ENCODE assay signal across 5 cellular contexts in the genomic region with DNA sequence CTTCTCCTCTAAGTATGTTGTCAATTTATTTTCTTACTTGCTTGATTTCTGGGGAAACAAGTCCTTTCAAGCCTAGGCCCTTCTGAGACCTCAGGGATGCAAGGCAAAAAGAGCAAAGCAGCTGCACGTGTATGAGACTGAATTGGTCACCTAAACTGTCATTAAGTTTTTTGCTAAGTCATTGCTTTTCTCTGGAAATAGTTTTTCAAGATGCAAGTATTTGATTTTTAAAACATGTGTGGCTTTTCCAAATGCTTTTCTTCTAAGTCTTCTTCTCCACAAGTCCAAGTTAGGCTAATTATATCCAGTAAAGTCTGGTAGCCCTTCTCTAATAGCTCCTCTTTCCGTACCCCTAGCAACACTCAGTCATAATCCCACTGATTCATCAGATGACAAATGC.
DNase-seq lines count a peak whose midpoint lies in the region; ATAC-seq, FAIRE-seq and TF ChIP-seq lines count a peak whose summit lies in the region.
"Not testable (repeated sequence)": the region's sequence is repeated elsewhere in the genome, so short reads cannot be mapped to it uniquely, and the experiment has no call there.

No MANE protein-coding gene starts in this region.

- not testable (repeated sequence) for FAIRE-seq in A549 (lab: Jason Lieb, UNC); K562 (lab: Jason Lieb, UNC); HepG2 (lab: Jason Lieb, UNC)

- not testable (repeated sequence) for H3K27ac ChIP-seq in A549; K562 (ENCODE audit: extremely low read depth, low read depth, low read length); HepG2 (ENCODE audit: extremely low read length, insufficient read depth, low read length)

- not testable (repeated sequence) for TF ChIP-seq CTCF in A549 (IDR thresholded peaks at IDR 0.05); HFFc6 (IDR thresholded peaks at IDR 0.05); K562 (IDR thresholded peaks at IDR 0.05 in 2 of 3, conservative IDR thresholded peaks at IDR 0.05 in 1 of 3; ENCODE audit: insufficient read depth in 2 of 3, low read depth in 1 of 3, low read length in 3 of 3); HepG2 (CRISPR knock-in tag; IDR thresholded peaks at IDR 0.05)

- H3K27ac Mint-ChIP-seq in HFFc6: peak overlapping the region; percentile 69

- H3K9ac ChIP-seq in K562 (ENCODE audit: insufficient read depth in 1 of 2, low read depth in 2 of 2, low read length in 2 of 2); HepG2 (ENCODE audit: insufficient read depth, low read depth, low read length): not testable (repeated sequence)

- H3K9me3 Mint-ChIP-seq in HFFc6: not testable (repeated sequence)

- WGBS in A549 (ENCODE audit: missing lambda C conversion rate): 5% methylated on average over 2 of the region's 2 CpGs
- WGBS in K562 (ENCODE audit: insufficient coverage, low coverage, missing lambda C conversion rate): no CpG with 5 or more reads among the region's 2 CpGs
- 0% methylated on average over 2 of the region's 2 CpGs for WGBS in HepG2 (ENCODE audit: low lambda C conversion rate)

- not testable (repeated sequence) for H3K27me3 ChIP-seq in K562 (ENCODE audit: control insufficient read depth in 2 of 2, insufficient read depth in 2 of 2, low read length in 2 of 2); HepG2 (ENCODE audit: control insufficient read depth in 1 of 2, insufficient read depth in 2 of 2, low read length in 2 of 2)

- not testable (repeated sequence) for H3K4me3 Mint-ChIP-seq in HFFc6

- in situ Hi-C loops in K562 (cut with MboI); HepG2 (cut with HindIII; ENCODE audit: extremely low pct_ligation_motif_present, low pct_unique_long_range_greater_than_20kb): not testable (repeated sequence)

- not testable (repeated sequence) for H2AFZ ChIP-seq in K562 (ENCODE audit: low read depth, low read length); HepG2 (ENCODE audit: low read length)

- not testable (repeated sequence) for TF ChIP-seq POLR2A in A549 (IDR thresholded peaks at IDR 0.05; ENCODE audit: low read length); K562 (conservative IDR thresholded peaks at IDR 0.05); HepG2 (IDR thresholded peaks at IDR 0.05; ENCODE audit: insufficient read depth in 1 of 2, low read depth in 2 of 2, low read length in 2 of 2)

- H3K4me3 ChIP-seq in A549; K562; HepG2 (replicated peaks in 1 of 3; ENCODE audit: insufficient read depth in 1 of 3, low read depth in 2 of 3, low read length in 3 of 3): not testable (repeated sequence)

- H3K36me3 ChIP-seq in K562 (ENCODE audit: control insufficient read depth, insufficient read depth, low read length); HepG2 (replicated peaks in 1 of 2; ENCODE audit: control insufficient read depth in 1 of 2, insufficient read depth in 2 of 2, low read length in 2 of 2): not testable (repeated sequence)

- not testable (repeated sequence) for ATAC-seq in A549, K562, HepG2

- not testable (repeated sequence) for H3K9me1 ChIP-seq in K562 (ENCODE audit: control insufficient read depth, insufficient read depth, low read length)

- TF ChIP-seq RAD21 in A549 (conservative IDR thresholded peaks at IDR 0.05 in 1 of 2, IDR thresholded peaks at IDR 0.05 in 1 of 2); K562 (CRISPR knock-in tag; conservative IDR thresholded peaks at IDR 0.05 in 1 of 2, IDR thresholded peaks at IDR 0.05 in 1 of 2); HepG2 (CRISPR knock-in tag; IDR thresholded peaks at IDR 0.05): not testable (repeated sequence)

- H4K20me1 ChIP-seq in K562 (replicated peaks; ENCODE audit: control insufficient read depth, insufficient read depth, low read length); HepG2 (ENCODE audit: insufficient read depth, low read length): not testable (repeated sequence)

- not testable (repeated sequence) for H3K4me1 Mint-ChIP-seq in HFFc6 (ENCODE audit: low read depth)

- not testable (repeated sequence) for H3K27me3 Mint-ChIP-seq in HFFc6 (ENCODE audit: insufficient read depth)

- not testable (repeated sequence) for TF ChIP-seq EP300 in A549 (IDR thresholded peaks at IDR 0.05); K562 (IDR thresholded peaks at IDR 0.05; ENCODE audit: low read length); HepG2 (IDR thresholded peaks at IDR 0.05; ENCODE audit: low read depth in 2 of 2, low read length in 2 of 2); HepG2 (CRISPR knock-in tag; IDR thresholded peaks at IDR 0.05; ENCODE audit: borderline replicate concordance)

- H3K4me1 ChIP-seq in A549; K562 (replicated peaks in 1 of 2; ENCODE audit: control insufficient read depth in 2 of 2, insufficient read depth in 2 of 2, low read length in 2 of 2); HepG2 (ENCODE audit: insufficient read depth, low read length): not testable (repeated sequence)

- intact Hi-C loops in K562 (cut with micrococcal nuclease); HepG2 (cut with micrococcal nuclease; ENCODE audit: unreplicated experiment): not testable (repeated sequence)

- H3K4me2 ChIP-seq in A549; K562 (ENCODE audit: insufficient read depth, low read length); HepG2 (ENCODE audit: low read depth, low read length): not testable (repeated sequence)

- not testable (repeated sequence) for H3K9me3 ChIP-seq in A549; K562 (replicated peaks; ENCODE audit: control insufficient read depth, insufficient read depth, low read depth, low read length); HepG2 (ENCODE audit: low read length)

- CTCF ChIA-PET in A549 (lab: Yijun Ruan, JAX); K562 (lab: Yijun Ruan, JAX; ENCODE audit: low intra/inter-chr PET ratio); HepG2 (lab: Yijun Ruan, JAX; ENCODE audit: low intra/inter-chr PET ratio, low total read pairs): not testable (repeated sequence)

- POLR2A ChIA-PET in A549 (lab: Yijun Ruan, JAX); K562 (lab: Yijun Ruan, JAX); HepG2 (lab: Yijun Ruan, JAX): not testable (repeated sequence)

- not testable (repeated sequence) for DNase-seq in A549 (ENCODE audit: low read depth in 1 of 2, low spot score in 1 of 2); K562 (ENCODE audit: extremely low read depth in 1 of 4, low spot score in 3 of 4); HepG2 (ENCODE audit: low spot score)
- DNase-seq in HFFc6 (peak; percentile 2), fibroblast of peridontal ligament (ENCODE audit: extremely low read depth) (peak; percentile 65)

- not testable (repeated sequence) for H3K36me3 Mint-ChIP-seq in HFFc6 (ENCODE audit: low read depth)

- not testable (repeated sequence) for H3K79me2 ChIP-seq in K562 (ENCODE audit: control insufficient read depth, insufficient read depth, low read length); HepG2 (ENCODE audit: insufficient read depth, low read length)

- not testable (repeated sequence) for BruUV-seq in K562 (replicated peaks; lab: Mats Ljungman, UMichigan); HepG2 (replicated peaks; lab: Mats Ljungman, UMichigan)

TF ChIP-seq in A549, 52 proteins besides CTCF, POLR2A, EP300 and RAD21:
- TF ChIP-seq MAFK (IDR thresholded peaks at IDR 0.05; ENCODE audit: partially characterized antibody): peak; percentile 55

TF ChIP-seq in K562, 482 proteins besides CTCF, POLR2A, EP300 and RAD21:
- TF ChIP-seq MAFG (tag; conservative IDR thresholded peaks at IDR 0.05): peak; percentile 29; the same call in 1 of the 2 replicates
- peak; percentile 35; the same call in 1 of the 2 replicates for TF ChIP-seq ZNF316 (IDR thresholded peaks at IDR 0.05)

TF ChIP-seq in HepG2, 621 proteins besides CTCF, POLR2A, EP300 and RAD21:
- TF ChIP-seq NFE2L2 (IDR thresholded peaks at IDR 0.05; ENCODE audit: low read length): peak; percentile 66
